Comparison of ENCODE assay signal across 9 cellular contexts in the genomic region with DNA sequence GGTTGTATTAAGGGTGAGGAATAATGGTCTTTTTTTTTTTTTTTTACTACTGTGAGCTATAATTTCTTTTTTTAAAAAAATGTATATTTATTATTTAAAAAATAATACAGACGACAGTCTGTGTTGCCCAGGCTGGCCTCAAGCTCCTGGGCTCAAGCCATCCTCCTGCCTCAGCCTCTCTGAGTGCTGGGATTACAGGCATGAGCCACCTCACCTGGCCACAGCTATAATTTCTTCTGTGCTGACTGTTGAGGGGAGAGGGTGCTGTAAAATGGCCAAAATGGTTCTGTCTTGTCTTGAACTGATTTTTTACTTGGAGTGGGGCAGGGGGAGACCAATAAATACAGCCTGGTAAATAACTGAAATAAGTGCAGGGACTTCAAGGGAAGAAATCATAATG. TPM values are rescaled to one million over a fixed set of nuclear protein-coding genes. Genes with fewer than 3 reads are reported as not detected.
DNase-seq lines count a peak whose midpoint lies in the region; ATAC-seq, FAIRE-seq and TF ChIP-seq lines count a peak whose summit lies in the region.
"Had no signal": no experiment of that assay in that cellular context is flagged by ENCODE, and none has a peak within 500 bp of the region (broad histone marks: within the 10 kb centered on the region; RNA-seq: fewer than 3 reads in every experiment).

No MANE protein-coding gene starts in this region.

- no peak overlapping the region for H3K27ac ChIP-seq in astrocyte (ENCODE audit: low read depth, low read length)
- H3K27ac ChIP-seq in left lung, result no peak overlapping the region
- no peak overlapping the region for H3K27ac ChIP-seq in thoracic aorta

- H3K27me3 Mint-ChIP-seq in activated T-cell treated with anti-CD3 and anti-CD28 coated beads, Interleukin-2, amount 50 U/mL, for 24 hours, result no peaks in the 10 kb centered on the region
- H3K27me3 Mint-ChIP-seq in astrocyte (ENCODE audit: low read depth, unreplicated experiment), result no peaks in the 10 kb centered on the region

- peaks cover 86% of the 10 kb centered on the region for H3K79me2 ChIP-seq in astrocyte (ENCODE audit: insufficient read depth, low read length)

- H3K36me3 ChIP-seq in astrocyte (ENCODE audit: insufficient read depth, low read length) (peaks cover 65% of the 10 kb centered on the region), left lung (peaks cover 11 to 65% of the 10 kb centered on the region in 2 donors), thoracic aorta (peaks cover 47% of the 10 kb centered on the region)

- H3K4me3 ChIP-seq in astrocyte (ENCODE audit: insufficient read depth, low read depth, low read length), result peak overlapping the region; percentile 98
- H3K4me3 ChIP-seq in left lung, result peak overlapping the region; percentile 5 to 64
- peak overlapping the region; percentile 98 for H3K4me3 ChIP-seq in thoracic aorta

- no peak overlapping the region for H2AFZ ChIP-seq in astrocyte (ENCODE audit: low read depth, low read length)

- no peak for FAIRE-seq in astrocyte (lab: Jason Lieb, UNC)

- H4K20me1 ChIP-seq in astrocyte (ENCODE audit: insufficient read depth, low read length), result peaks cover 85% of the 10 kb centered on the region

- ATAC-seq in left lung (no peak), thoracic aorta (ENCODE audit: insufficient number of reproducible peaks, low FRiP score, low read depth) (no peak)

- peaks cover 90% of the 10 kb centered on the region for H3K36me3 Mint-ChIP-seq in activated T-cell treated with anti-CD3 and anti-CD28 coated beads, Interleukin-2, amount 50 U/mL, for 24 hours (ENCODE audit: low read depth)
- H3K36me3 Mint-ChIP-seq in astrocyte (ENCODE audit: low read depth, unreplicated experiment), result peaks cover 43% of the 10 kb centered on the region

- peak overlapping the region; percentile 99 for H3K27ac Mint-ChIP-seq in activated T-cell treated with anti-CD3 and anti-CD28 coated beads, Interleukin-2, amount 50 U/mL, for 24 hours
- no peak overlapping the region for H3K27ac Mint-ChIP-seq in astrocyte (ENCODE audit: unreplicated experiment)

- no peak for TF ChIP-seq CTCF in astrocyte (IDR thresholded peaks at IDR 0.05; ENCODE audit: insufficient read depth, low read depth, low read length)
- TF ChIP-seq CTCF in left lung (IDR thresholded peaks at IDR 0.05), result no peak
- TF ChIP-seq CTCF in thoracic aorta (IDR thresholded peaks at IDR 0.05), result no peak

- DNase-seq in activated T-cell treated with anti-CD3 and anti-CD28 coated beads, Interleukin-2, amount 50 U/mL, for 24 hours, result no peak
- no peak for DNase-seq in activated T-cell treated with anti-CD3 and anti-CD28 coated beads, Interleukin-2, amount 50 U/mL, for 48 hours
- DNase-seq in astrocyte (ENCODE audit: low read depth) (no peak), left lung (peak in 1 of 2 donors; percentile 8), thoracic aorta (ENCODE audit: low spot score) (no peak), NCI-H748 treated with DMSO at 0.1 percent for 48 hours (lab: John Stamatoyannopoulos, UW) (no peak), NCI-H524 (lab: John Stamatoyannopoulos, UW) (no peak)
- no peak for DNase-seq in NK-92 treated with Interleukin-12 subunit alpha and Interleukin-12 subunit beta, amount 100 ng/mL, for 24 hours (lab: John Stamatoyannopoulos, UW)
- DNase-seq: SIG-M5 had no signal

- H3K4me1 ChIP-seq in astrocyte (ENCODE audit: insufficient read depth, low read length) (peaks cover 44% of the 10 kb centered on the region), left lung (peaks cover 36 to 68% of the 10 kb centered on the region in 2 donors), thoracic aorta (ENCODE audit: control insufficient read depth in 1 of 2, low read depth in 2 of 2) (peaks cover 49 to 70% of the 10 kb centered on the region in 2 donors)

- H3K27me3 ChIP-seq in astrocyte (ENCODE audit: insufficient read depth, low read length), result no peaks in the 10 kb centered on the region
- no peaks in the 10 kb centered on the region for H3K27me3 ChIP-seq in left lung
- H3K27me3 ChIP-seq in thoracic aorta (replicated peaks; ENCODE audit: insufficient read depth), result no peaks in the 10 kb centered on the region

- H3K4me3 Mint-ChIP-seq in activated T-cell treated with anti-CD3 and anti-CD28 coated beads, Interleukin-2, amount 50 U/mL, for 24 hours, result peak overlapping the region; percentile 96
- peak overlapping the region; percentile 99 for H3K4me3 Mint-ChIP-seq in astrocyte (ENCODE audit: unreplicated experiment)

- peak overlapping the region; percentile 99 for H3K9ac ChIP-seq in astrocyte (ENCODE audit: low read length)

- intact Hi-C loops in left lung (cut with DNase I), result no loop called here

- peaks cover 64% of the 10 kb centered on the region for H3K4me1 Mint-ChIP-seq in activated T-cell treated with anti-CD3 and anti-CD28 coated beads, Interleukin-2, amount 50 U/mL, for 24 hours (ENCODE audit: low read depth)
- peaks cover 38% of the 10 kb centered on the region for H3K4me1 Mint-ChIP-seq in astrocyte (ENCODE audit: low read depth, unreplicated experiment)

- peak overlapping the region; percentile 86 for H3K4me2 ChIP-seq in astrocyte (ENCODE audit: low read length)

- H3K9me3 Mint-ChIP-seq in activated T-cell treated with anti-CD3 and anti-CD28 coated beads, Interleukin-2, amount 50 U/mL, for 24 hours, result no peaks in the 10 kb centered on the region
- H3K9me3 Mint-ChIP-seq in astrocyte (ENCODE audit: unreplicated experiment), result no peaks in the 10 kb centered on the region

- H3K9me3 ChIP-seq in astrocyte (ENCODE audit: insufficient read depth, low read depth, low read length) (no peaks in the 10 kb centered on the region), left lung (no peaks in the 10 kb centered on the region), thoracic aorta (no peaks in the 10 kb centered on the region)

RNA-seq across cellular contexts. Expression of gene SRSF3, which starts 3.6 kb away (rescaled TPM):
- total RNA-seq in astrocyte (237 and 260 TPM in 2 replicates), left lung (100 to 1,000 TPM; 173 to 253 TPM), thoracic aorta (100 to 1,000 TPM in 1 of 2 donors, 10 to 100 TPM in 1; 88.5 to 120 TPM)

RNA-seq across cellular contexts. Expression of gene STK38, which starts 50.5 kb away (rescaled TPM):
- 53.9 and 54.1 TPM in 2 replicates for total RNA-seq in astrocyte
- 10 to 100 TPM; 40.2 to 41.0 TPM for total RNA-seq in left lung
- 10 to 100 TPM; 23.1 to 23.2 TPM for total RNA-seq in thoracic aorta

Comparison
In these comparisons a context has a peak if more than half of its experiments do, and no peak if none do; other contexts are left out.
1. H3K4me3 ChIP-seq: peak in every context shown above with its lines; median percentile 98 in astrocyte; 98 in thoracic aorta; 34 in left lung.